7 cellular contexts compared by ENCODE assay signal in genomic region chr7:50197547-50197946, GRCh38.
DNase-seq lines count a peak whose midpoint lies in the region; ATAC-seq and TF ChIP-seq lines count a peak whose summit lies in the region.

No MANE protein-coding gene starts in this region.

- no peak overlapping the region for H2BK12ac ChIP-seq in trophoblast cell (ENCODE audit: low read length)

- H4K8ac ChIP-seq in trophoblast cell (ENCODE audit: low read depth, low read length), result no peak overlapping the region

- H3K4me2 ChIP-seq in trophoblast cell (ENCODE audit: low read length), result no peak overlapping the region

- no peak overlapping the region for H2BK120ac ChIP-seq in trophoblast cell (ENCODE audit: insufficient read depth, low read length, poor library complexity)

- no peak for TF ChIP-seq POLR2A in gastroesophageal sphincter (IDR thresholded peaks at IDR 0.05)

- H2AFZ ChIP-seq in trophoblast cell (ENCODE audit: insufficient read depth, low read length, poor library complexity), result no peak overlapping the region

- DNase-seq in activated CD4-positive, alpha-beta T cell treated with anti-CD3 and anti-CD28 coated beads, Interleukin-2, amount 50 U/mL, for 48 hours, result peak; percentile 75 to 83
- DNase-seq in trophoblast cell (peak; percentile 50 to 63), right cardiac atrium (no peak), OCI-M2 (lab: John Stamatoyannopoulos, UW; ENCODE audit: unreplicated experiment) (no peak)

- H3K27ac ChIP-seq in trophoblast cell (ENCODE audit: low read depth, low read length) (no peak overlapping the region), right cardiac atrium (ENCODE audit: low read length) (no peak overlapping the region), gastroesophageal sphincter (no peak overlapping the region)

- no peak overlapping the region for H2AK5ac ChIP-seq in trophoblast cell (ENCODE audit: low read length)

- no peak for TF ChIP-seq CTCF in gastroesophageal sphincter (IDR thresholded peaks at IDR 0.05)

- WGBS in trophoblast cell (ENCODE audit: extremely low coverage, insufficient coverage, insufficient read length), result no CpG with 5 or more reads among the region's 9 CpGs
- WGBS in right cardiac atrium, result 63% methylated on average over 9 of the region's 9 CpGs
- 47 to 80% methylated on average over 2 to 3 of the region's 9 CpGs for WGBS in gastroesophageal sphincter (ENCODE audit: low coverage in 1 of 2), 2 donors

- H4K91ac ChIP-seq in trophoblast cell (ENCODE audit: low read depth, low read length), result no peak overlapping the region

- H3K9ac ChIP-seq in trophoblast cell (ENCODE audit: low read length), result no peak overlapping the region

- H3K4me1 ChIP-seq in trophoblast cell (ENCODE audit: control insufficient read depth in 1 of 2, insufficient read depth in 2 of 2, low read length in 2 of 2) (peaks cover 5 to 9% of the 10 kb centered on the region in 2 experiments), right cardiac atrium (ENCODE audit: control insufficient read depth, insufficient read depth, low read length) (no peaks in the 10 kb centered on the region), gastroesophageal sphincter (no peaks in the 10 kb centered on the region)

- no peak overlapping the region for H3K4ac ChIP-seq in trophoblast cell (ENCODE audit: low read depth, low read length)

- no peaks in the 10 kb centered on the region for H3K79me1 ChIP-seq in trophoblast cell (ENCODE audit: low read length)

- peak; percentile 98 for ATAC-seq in GM19463 (IDR thresholded peaks at IDR 0.05; ENCODE audit: unreplicated experiment)
- peak; percentile 71 for ATAC-seq in HG03103 (IDR thresholded peaks at IDR 0.05; ENCODE audit: low read depth, unreplicated experiment)
- ATAC-seq in right cardiac atrium, result no peak
- no peak for ATAC-seq in gastroesophageal sphincter

- no peak for TF ChIP-seq EP300 in gastroesophageal sphincter (IDR thresholded peaks at IDR 0.05)

- H3K18ac ChIP-seq in trophoblast cell (ENCODE audit: low read length), result no peak overlapping the region

- no peaks in the 10 kb centered on the region for H3K79me2 ChIP-seq in trophoblast cell (ENCODE audit: control insufficient read depth, insufficient read depth, low read length, poor library complexity)

- H2BK5ac ChIP-seq in trophoblast cell (ENCODE audit: low read depth, low read length, poor library complexity), result no peak overlapping the region

- H4K12ac ChIP-seq in trophoblast cell (ENCODE audit: low read depth, low read length), result no peak overlapping the region

- no peak overlapping the region for H3K14ac ChIP-seq in trophoblast cell (ENCODE audit: low read length)

- H3K4me3 ChIP-seq in trophoblast cell (ENCODE audit: low read depth, low read length) (no peak overlapping the region), right cardiac atrium (ENCODE audit: low read length) (no peak overlapping the region), gastroesophageal sphincter (no peak overlapping the region)

- H3K36me3 ChIP-seq in trophoblast cell (ENCODE audit: control insufficient read depth in 1 of 2, insufficient read depth in 2 of 2, low read length in 2 of 2) (no peaks in the 10 kb centered on the region), gastroesophageal sphincter (no peaks in the 10 kb centered on the region)

- H3K9me3 ChIP-seq in trophoblast cell (ENCODE audit: insufficient read depth, low read depth, low read length) (peaks cover 2% of the 10 kb centered on the region), right cardiac atrium (ENCODE audit: control insufficient read depth, low read length) (no peaks in the 10 kb centered on the region), gastroesophageal sphincter (no peaks in the 10 kb centered on the region)

- H3K23ac ChIP-seq in trophoblast cell (ENCODE audit: low read length), result no peak overlapping the region

- intact Hi-C loops in right cardiac atrium (cut with DNase I), result no loop called here

- H3K27me3 ChIP-seq in trophoblast cell (ENCODE audit: insufficient read depth, low read length), result no peaks in the 10 kb centered on the region
- no peaks in the 10 kb centered on the region for H3K27me3 ChIP-seq in right cardiac atrium (ENCODE audit: control insufficient read depth, insufficient read depth)
- peaks cover 2% of the 10 kb centered on the region for H3K27me3 ChIP-seq in gastroesophageal sphincter

Comparison
In these comparisons a context has a peak if more than half of its experiments do, and no peak if none do; other contexts are left out.
1. ATAC-seq: peak in GM19463 (single experiment) and HG03103 (single experiment); none in right cardiac atrium (0 of 2) and gastroesophageal sphincter (single experiment).
2. DNase-seq: peak in activated CD4-positive, alpha-beta T cell treated with anti-CD3 and anti-CD28 coated beads, Interleukin-2, amount 50 U/mL, for 48 hours (2 of 2) and trophoblast cell (2 of 2); none in right cardiac atrium (0 of 3) and OCI-M2 (single experiment).